29 cellular contexts compared by ENCODE assay signal in genomic region chr22:49506010-49506400, GRCh38.
"Had no signal": no experiment of that assay in that cellular context is flagged by ENCODE, and none has a peak within 500 bp of the region (broad histone marks: within the 10 kb centered on the region; RNA-seq: fewer than 3 reads in every experiment).

No MANE protein-coding gene starts in this region.

- ATAC-seq: activated CD4-positive, CD25-positive, alpha-beta regulatory T cell treated with anti-CD3 and anti-CD28 coated beads, Interleukin-2, amount 50 U/mL, for 24 hours; activated CD8-positive, alpha-beta T cell treated with anti-CD3 and anti-CD28 coated beads for 36 hours; activated naive CD8-positive, alpha-beta T cell treated with anti-CD3 and anti-CD28 coated beads, Interleukin-2, amount 50 U/mL, for 24 hours; body of pancreas; foreskin keratinocyte; gastrocnemius medialis; heart left ventricle; T-cell had no signal

- H3K4me3 ChIP-seq: adrenal gland, body of pancreas, colonic mucosa, dorsolateral prefrontal cortex, esophagus muscularis mucosa, gastrocnemius medialis, heart left ventricle had no signal

- DNase-seq: activated B cell treated with CpG ODN at 0.5 μM for 24 hours; activated CD4-positive, alpha-beta T cell treated with anti-CD3 and anti-CD28 coated beads for 48 hours; activated CD4-positive, alpha-beta T cell treated with anti-CD3 and anti-CD28 coated beads, Interleukin-2, amount 50 U/mL, for 1 hour; activated CD4-positive, alpha-beta T cell treated with anti-CD3 and anti-CD28 coated beads, Interleukin-2, amount 50 U/mL, for 48 hours; activated CD8-positive, alpha-beta memory T cell treated with anti-CD3 and anti-CD28 coated beads for 24 hours; activated CD8-positive, alpha-beta T cell treated with anti-CD3 and anti-CD28 coated beads for 36 hours; activated naive CD4-positive, alpha-beta T cell treated with anti-CD3 and anti-CD28 coated beads for 36 hours; activated naive CD8-positive, alpha-beta T cell treated with anti-CD3 and anti-CD28 coated beads for 36 hours; activated naive CD8-positive, alpha-beta T cell treated with anti-CD3 and anti-CD28 coated beads, Interleukin-2, amount 50 U/mL, for 24 hours; activated T-cell treated with anti-CD3 and anti-CD28 coated beads, Interleukin-2, amount 50 U/mL, for 48 hours; adrenal gland; amygdala; aorta; body of pancreas; central memory CD4-positive, alpha-beta T cell; cerebellar nuclear complex; colonic mucosa; dorsolateral prefrontal cortex; effector memory CD4-positive, alpha-beta T cell; erythroblast; foreskin keratinocyte; gastrocnemius medialis; glutamatergic neuron; heart left ventricle; T1000; WERI-Rb-1 had no signal

- H3K27ac ChIP-seq: adrenal gland, body of pancreas, colonic mucosa, dorsolateral prefrontal cortex, esophagus muscularis mucosa, foreskin keratinocyte, gastrocnemius medialis, heart left ventricle, WERI-Rb-1 had no signal
